19 cellular contexts compared by ENCODE assay signal in genomic region chr5:59067976-59068651, GRCh38.
"Had no signal": no experiment of that assay in that cellular context is flagged by ENCODE, and none has a peak within 500 bp of the region (broad histone marks: within the 10 kb centered on the region; RNA-seq: fewer than 3 reads in every experiment).

No MANE protein-coding gene starts in this region.

- ATAC-seq: body of pancreas, left lung, natural killer cell had no signal

- H3K9me3 ChIP-seq: body of pancreas, left lung, neutrophil, tibial artery, uterus had no signal

- H3K36me3 ChIP-seq: left lung, neutrophil, tibial artery, uterus had no signal

- H3K27ac ChIP-seq: left lung, neutrophil, tibial artery, uterus, VCaP had no signal

- H3K4me1 ChIP-seq: uterus had no signal

- DNase-seq: activated CD4-positive, alpha-beta memory T cell treated with anti-CD3 and anti-CD28 coated beads, Interleukin-2, amount 10 ng/mL, durations not matched to agents 7 days and 5 days; activated effector memory CD4-positive, alpha-beta T cell treated with anti-CD3 and anti-CD28 coated beads, Interleukin-2, amount 50 U/mL, for 16 hours; activated T-cell treated with anti-CD3 and anti-CD28 coated beads, Interleukin-2, amount 50 U/mL, for 24 hours; amniotic stem cell; body of pancreas; endodermal cell; hippocampal formation; kidney; left lung; mammary epithelial cell; natural killer cell; retina; stimulated activated CD4-positive, alpha-beta T cell treated with anti-CD3 and anti-CD28 coated beads, Interleukin-15, amount 100 ng/mL, for 24 hours; stimulated activated CD4-positive, alpha-beta T cell treated with anti-CD3 and anti-CD28 coated beads, Interleukin-4, amount 100 ng/mL, for 24 hours; stimulated activated naive CD4-positive, alpha-beta T cell; tibial artery; uterus had no signal

- H3K27me3 ChIP-seq: body of pancreas, left lung, neutrophil, tibial artery, uterus had no signal

- H3K4me3 ChIP-seq: body of pancreas, left lung, tibial artery, uterus had no signal
